ENCODE assay signal across 19 cellular contexts in genomic region chr4:145302725-145303124, GRCh38.
"Had no signal": no experiment of that assay in that cellular context is flagged by ENCODE, and none has a peak within 500 bp of the region (broad histone marks: within the 10 kb centered on the region; RNA-seq: fewer than 3 reads in every experiment).

No MANE protein-coding gene starts in this region.

- H3K4me3 ChIP-seq: esophagus muscularis mucosa, gastroesophageal sphincter, left ventricle myocardium inferior, lung, neural progenitor cell, pancreas, smooth muscle cell had no signal

- H3K36me3 ChIP-seq: esophagus muscularis mucosa, gastroesophageal sphincter, left ventricle myocardium inferior, neural progenitor cell, pancreas had no signal

- H3K4me1 ChIP-seq: gastroesophageal sphincter, neural progenitor cell had no signal

- H3K27me3 ChIP-seq: esophagus muscularis mucosa, gastroesophageal sphincter, neural progenitor cell, pancreas had no signal

- H3K9ac ChIP-seq: neural progenitor cell had no signal

- H3K9me3 ChIP-seq: esophagus muscularis mucosa, gastroesophageal sphincter, left ventricle myocardium inferior, pancreas had no signal

- DNase-seq: effector memory CD4-positive, alpha-beta T cell; glutamatergic neuron; islet precursor cell; left cardiac atrium; left ventricle myocardium inferior; mesenchymal stem cell; midbrain; nucleus accumbens; pancreas; right cardiac atrium; stimulated activated CD4-positive, alpha-beta T cell treated with anti-CD3 and anti-CD28 coated beads, Interleukin-2, amount 100 ng/mL, for 48 hours; stimulated activated naive CD4-positive, alpha-beta T cell treated with Interleukin-2 at 50 U/mL for 16 hours had no signal

- ATAC-seq: gastroesophageal sphincter; left cardiac atrium; natural killer cell treated with Interleukin-12 subunit alpha and Interleukin-12 subunit beta and Interleukin-15 and Interleukin-18, amount 100 ng/mL, for 72 hours; pancreas; right cardiac atrium had no signal

- FAIRE-seq: pancreas had no signal

- H2AFZ ChIP-seq: neural progenitor cell had no signal

- H3K4me2 ChIP-seq: neural progenitor cell, smooth muscle cell had no signal

- H3K27ac ChIP-seq: epithelial cell of prostate, esophagus muscularis mucosa, gastroesophageal sphincter, left ventricle myocardium inferior, neural progenitor cell, pancreas had no signal
